Comparison of ENCODE assay signal across 1 cellular context in the genomic region with DNA sequence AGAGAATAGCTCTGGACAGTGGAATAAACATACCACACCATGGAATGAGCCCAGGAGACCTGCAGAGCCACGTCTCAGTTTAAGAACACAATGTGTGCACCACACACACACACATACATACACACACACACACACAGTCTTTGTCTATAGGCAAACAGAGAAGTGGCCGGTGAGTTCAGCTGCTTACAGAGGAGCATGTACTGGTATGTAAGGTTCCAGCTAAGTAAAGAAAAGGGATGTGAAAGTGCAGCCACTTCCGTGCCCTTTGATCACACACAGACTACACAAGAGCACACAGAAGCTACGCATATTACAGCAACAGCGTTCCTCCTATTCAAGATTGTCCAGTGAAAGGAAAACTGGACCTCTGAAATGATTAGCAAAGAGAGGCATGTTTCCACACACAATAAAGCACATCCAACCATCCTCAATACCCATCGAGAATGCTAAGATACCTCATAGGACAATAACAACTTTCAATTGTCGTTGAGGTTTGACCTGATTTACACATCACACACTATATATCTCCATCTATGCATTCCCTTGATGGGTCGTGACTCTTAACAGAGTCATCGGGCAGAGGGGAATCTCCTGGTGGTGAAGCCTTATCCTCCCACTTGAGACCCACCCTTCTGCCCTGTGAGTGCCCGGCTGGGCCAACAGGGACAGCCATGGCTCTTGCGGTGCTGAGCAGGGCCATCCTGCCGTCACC.
TF ChIP-seq lines count a peak whose summit lies in the region.

No MANE protein-coding gene starts in this region.

TF ChIP-seq in HepG2, 621 proteins besides CTCF, POLR2A, EP300 and RAD21 (continued from another document and continues in another):
- peak; percentile 87 for TF ChIP-seq TBX3 (IDR thresholded peaks at IDR 0.05; ENCODE audit: borderline replicate concordance)
- TF ChIP-seq, protein P1, sequence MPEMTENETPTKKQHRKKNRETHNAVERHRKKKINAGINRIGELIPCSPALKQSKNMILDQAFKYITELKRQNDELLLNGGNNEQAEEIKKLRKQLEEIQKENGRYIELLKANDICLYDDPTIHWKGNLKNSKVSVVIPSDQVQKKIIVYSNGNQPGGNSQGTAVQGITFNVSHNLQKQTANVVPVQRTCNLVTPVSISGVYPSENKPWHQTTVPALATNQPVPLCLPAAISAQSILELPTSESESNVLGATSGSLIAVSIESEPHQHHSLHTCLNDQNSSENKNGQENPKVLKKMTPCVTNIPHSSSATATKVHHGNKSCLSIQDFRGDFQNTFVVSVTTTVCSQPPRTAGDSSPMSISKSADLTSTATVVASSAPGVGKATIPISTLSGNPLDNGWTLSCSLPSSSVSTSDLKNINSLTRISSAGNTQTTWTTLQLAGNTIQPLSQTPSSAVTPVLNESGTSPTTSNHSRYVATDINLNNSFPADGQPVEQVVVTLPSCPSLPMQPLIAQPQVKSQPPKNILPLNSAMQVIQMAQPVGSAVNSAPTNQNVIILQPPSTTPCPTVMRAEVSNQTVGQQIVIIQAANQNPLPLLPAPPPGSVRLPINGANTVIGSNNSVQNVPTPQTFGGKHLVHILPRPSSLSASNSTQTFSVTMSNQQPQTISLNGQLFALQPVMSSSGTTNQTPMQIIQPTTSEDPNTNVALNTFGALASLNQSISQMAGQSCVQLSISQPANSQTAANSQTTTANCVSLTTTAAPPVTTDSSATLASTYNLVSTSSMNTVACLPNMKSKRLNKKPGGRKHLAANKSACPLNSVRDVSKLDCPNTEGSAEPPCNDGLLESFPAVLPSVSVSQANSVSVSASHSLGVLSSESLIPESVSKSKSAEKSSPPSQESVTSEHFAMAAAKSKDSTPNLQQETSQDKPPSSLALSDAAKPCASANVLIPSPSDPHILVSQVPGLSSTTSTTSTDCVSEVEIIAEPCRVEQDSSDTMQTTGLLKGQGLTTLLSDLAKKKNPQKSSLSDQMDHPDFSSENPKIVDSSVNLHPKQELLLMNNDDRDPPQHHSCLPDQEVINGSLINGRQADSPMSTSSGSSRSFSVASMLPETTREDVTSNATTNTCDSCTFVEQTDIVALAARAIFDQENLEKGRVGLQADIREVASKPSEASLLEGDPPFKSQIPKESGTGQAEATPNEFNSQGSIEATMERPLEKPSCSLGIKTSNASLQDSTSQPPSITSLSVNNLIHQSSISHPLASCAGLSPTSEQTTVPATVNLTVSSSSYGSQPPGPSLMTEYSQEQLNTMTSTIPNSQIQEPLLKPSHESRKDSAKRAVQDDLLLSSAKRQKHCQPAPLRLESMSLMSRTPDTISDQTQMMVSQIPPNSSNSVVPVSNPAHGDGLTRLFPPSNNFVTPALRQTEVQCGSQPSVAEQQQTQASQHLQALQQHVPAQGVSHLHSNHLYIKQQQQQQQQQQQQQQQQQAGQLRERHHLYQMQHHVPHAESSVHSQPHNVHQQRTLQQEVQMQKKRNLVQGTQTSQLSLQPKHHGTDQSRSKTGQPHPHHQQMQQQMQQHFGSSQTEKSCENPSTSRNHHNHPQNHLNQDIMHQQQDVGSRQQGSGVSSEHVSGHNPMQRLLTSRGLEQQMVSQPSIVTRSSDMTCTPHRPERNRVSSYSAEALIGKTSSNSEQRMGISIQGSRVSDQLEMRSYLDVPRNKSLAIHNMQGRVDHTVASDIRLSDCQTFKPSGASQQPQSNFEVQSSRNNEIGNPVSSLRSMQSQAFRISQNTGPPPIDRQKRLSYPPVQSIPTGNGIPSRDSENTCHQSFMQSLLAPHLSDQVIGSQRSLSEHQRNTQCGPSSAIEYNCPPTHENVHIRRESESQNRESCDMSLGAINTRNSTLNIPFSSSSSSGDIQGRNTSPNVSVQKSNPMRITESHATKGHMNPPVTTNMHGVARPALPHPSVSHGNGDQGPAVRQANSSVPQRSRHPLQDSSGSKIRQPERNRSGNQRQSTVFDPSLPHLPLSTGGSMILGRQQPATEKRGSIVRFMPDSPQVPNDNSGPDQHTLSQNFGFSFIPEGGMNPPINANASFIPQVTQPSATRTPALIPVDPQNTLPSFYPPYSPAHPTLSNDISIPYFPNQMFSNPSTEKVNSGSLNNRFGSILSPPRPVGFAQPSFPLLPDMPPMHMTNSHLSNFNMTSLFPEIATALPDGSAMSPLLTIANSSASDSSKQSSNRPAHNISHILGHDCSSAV (CRISPR knock-in tag; IDR thresholded peaks at IDR 0.05; ENCODE audit: borderline replicate concordance) = no peak
- TF ChIP-seq IRX3 (CRISPR knock-in tag; IDR thresholded peaks at IDR 0.05; ENCODE audit: borderline replicate concordance, low read depth) = no peak
- peak; percentile 51; the same call in 1 of the 2 replicates for TF ChIP-seq CREB1 (IDR thresholded peaks at IDR 0.05)
- no peak for TF ChIP-seq CREB1 (CRISPR knock-in tag; IDR thresholded peaks at IDR 0.05)
- TF ChIP-seq, protein P2, sequence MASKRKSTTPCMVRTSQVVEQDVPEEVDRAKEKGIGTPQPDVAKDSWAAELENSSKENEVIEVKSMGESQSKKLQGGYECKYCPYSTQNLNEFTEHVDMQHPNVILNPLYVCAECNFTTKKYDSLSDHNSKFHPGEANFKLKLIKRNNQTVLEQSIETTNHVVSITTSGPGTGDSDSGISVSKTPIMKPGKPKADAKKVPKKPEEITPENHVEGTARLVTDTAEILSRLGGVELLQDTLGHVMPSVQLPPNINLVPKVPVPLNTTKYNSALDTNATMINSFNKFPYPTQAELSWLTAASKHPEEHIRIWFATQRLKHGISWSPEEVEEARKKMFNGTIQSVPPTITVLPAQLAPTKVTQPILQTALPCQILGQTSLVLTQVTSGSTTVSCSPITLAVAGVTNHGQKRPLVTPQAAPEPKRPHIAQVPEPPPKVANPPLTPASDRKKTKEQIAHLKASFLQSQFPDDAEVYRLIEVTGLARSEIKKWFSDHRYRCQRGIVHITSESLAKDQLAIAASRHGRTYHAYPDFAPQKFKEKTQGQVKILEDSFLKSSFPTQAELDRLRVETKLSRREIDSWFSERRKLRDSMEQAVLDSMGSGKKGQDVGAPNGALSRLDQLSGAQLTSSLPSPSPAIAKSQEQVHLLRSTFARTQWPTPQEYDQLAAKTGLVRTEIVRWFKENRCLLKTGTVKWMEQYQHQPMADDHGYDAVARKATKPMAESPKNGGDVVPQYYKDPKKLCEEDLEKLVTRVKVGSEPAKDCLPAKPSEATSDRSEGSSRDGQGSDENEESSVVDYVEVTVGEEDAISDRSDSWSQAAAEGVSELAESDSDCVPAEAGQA (IDR thresholded peaks at IDR 0.05; ENCODE audit: low read depth) = no peak
- TF ChIP-seq, protein P2 (CRISPR knock-in tag; IDR thresholded peaks at IDR 0.05; ENCODE audit: borderline replicate concordance) = no peak
- no peak for TF ChIP-seq ELF4 (CRISPR knock-in tag; IDR thresholded peaks at IDR 0.05; ENCODE audit: borderline replicate concordance)
- TF ChIP-seq, protein P3, sequence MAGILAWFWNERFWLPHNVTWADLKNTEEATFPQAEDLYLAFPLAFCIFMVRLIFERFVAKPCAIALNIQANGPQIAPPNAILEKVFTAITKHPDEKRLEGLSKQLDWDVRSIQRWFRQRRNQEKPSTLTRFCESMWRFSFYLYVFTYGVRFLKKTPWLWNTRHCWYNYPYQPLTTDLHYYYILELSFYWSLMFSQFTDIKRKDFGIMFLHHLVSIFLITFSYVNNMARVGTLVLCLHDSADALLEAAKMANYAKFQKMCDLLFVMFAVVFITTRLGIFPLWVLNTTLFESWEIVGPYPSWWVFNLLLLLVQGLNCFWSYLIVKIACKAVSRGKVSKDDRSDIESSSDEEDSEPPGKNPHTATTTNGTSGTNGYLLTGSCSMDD (CRISPR knock-in tag; IDR thresholded peaks at IDR 0.05) = no peak
- no peak for TF ChIP-seq MED13 (CRISPR knock-in tag; IDR thresholded peaks at IDR 0.05)
- TF ChIP-seq, protein P4, sequence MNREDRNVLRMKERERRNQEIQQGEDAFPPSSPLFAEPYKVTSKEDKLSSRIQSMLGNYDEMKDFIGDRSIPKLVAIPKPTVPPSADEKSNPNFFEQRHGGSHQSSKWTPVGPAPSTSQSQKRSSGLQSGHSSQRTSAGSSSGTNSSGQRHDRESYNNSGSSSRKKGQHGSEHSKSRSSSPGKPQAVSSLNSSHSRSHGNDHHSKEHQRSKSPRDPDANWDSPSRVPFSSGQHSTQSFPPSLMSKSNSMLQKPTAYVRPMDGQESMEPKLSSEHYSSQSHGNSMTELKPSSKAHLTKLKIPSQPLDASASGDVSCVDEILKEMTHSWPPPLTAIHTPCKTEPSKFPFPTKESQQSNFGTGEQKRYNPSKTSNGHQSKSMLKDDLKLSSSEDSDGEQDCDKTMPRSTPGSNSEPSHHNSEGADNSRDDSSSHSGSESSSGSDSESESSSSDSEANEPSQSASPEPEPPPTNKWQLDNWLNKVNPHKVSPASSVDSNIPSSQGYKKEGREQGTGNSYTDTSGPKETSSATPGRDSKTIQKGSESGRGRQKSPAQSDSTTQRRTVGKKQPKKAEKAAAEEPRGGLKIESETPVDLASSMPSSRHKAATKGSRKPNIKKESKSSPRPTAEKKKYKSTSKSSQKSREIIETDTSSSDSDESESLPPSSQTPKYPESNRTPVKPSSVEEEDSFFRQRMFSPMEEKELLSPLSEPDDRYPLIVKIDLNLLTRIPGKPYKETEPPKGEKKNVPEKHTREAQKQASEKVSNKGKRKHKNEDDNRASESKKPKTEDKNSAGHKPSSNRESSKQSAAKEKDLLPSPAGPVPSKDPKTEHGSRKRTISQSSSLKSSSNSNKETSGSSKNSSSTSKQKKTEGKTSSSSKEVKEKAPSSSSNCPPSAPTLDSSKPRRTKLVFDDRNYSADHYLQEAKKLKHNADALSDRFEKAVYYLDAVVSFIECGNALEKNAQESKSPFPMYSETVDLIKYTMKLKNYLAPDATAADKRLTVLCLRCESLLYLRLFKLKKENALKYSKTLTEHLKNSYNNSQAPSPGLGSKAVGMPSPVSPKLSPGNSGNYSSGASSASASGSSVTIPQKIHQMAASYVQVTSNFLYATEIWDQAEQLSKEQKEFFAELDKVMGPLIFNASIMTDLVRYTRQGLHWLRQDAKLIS (CRISPR knock-in tag; IDR thresholded peaks at IDR 0.05) = no peak
- TF ChIP-seq NCOA2 (CRISPR knock-in tag; IDR thresholded peaks at IDR 0.05) = 0 out of 2 replicates have a peak, but pooled peaks have one; percentile 44
- peak; percentile 45 for TF ChIP-seq CEBPG (CRISPR knock-in tag; IDR thresholded peaks at IDR 0.05)
- TF ChIP-seq, protein P5, sequence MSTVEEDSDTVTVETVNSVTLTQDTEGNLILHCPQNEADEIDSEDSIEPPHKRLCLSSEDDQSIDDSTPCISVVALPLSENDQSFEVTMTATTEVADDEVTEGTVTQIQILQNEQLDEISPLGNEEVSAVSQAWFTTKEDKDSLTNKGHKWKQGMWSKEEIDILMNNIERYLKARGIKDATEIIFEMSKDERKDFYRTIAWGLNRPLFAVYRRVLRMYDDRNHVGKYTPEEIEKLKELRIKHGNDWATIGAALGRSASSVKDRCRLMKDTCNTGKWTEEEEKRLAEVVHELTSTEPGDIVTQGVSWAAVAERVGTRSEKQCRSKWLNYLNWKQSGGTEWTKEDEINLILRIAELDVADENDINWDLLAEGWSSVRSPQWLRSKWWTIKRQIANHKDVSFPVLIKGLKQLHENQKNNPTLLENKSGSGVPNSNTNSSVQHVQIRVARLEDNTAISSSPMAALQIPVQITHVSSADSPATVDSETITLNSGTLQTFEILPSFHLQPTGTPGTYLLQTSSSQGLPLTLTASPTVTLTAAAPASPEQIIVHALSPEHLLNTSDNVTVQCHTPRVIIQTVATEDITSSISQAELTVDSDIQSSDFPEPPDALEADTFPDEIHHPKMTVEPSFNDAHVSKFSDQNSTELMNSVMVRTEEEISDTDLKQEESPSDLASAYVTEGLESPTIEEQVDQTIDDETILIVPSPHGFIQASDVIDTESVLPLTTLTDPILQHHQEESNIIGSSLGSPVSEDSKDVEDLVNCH (CRISPR knock-in tag; IDR thresholded peaks at IDR 0.05) = no peak
- TF ChIP-seq DPF2 (CRISPR knock-in tag; IDR thresholded peaks at IDR 0.05; ENCODE audit: borderline replicate concordance, low read depth) = peak; percentile 44; the same call in 1 of the 2 replicates
- peak; percentile 90; the same call in 1 of the 2 replicates for TF ChIP-seq ZNF292 (CRISPR knock-in tag; IDR thresholded peaks at IDR 0.05; ENCODE audit: borderline replicate concordance, low read depth)
- TF ChIP-seq ARNTL (CRISPR knock-in tag; IDR thresholded peaks at IDR 0.05) = no peak
- no peak for TF ChIP-seq ZNF431 (CRISPR knock-in tag; IDR thresholded peaks at IDR 0.05; ENCODE audit: borderline replicate concordance, low read depth)
- TF ChIP-seq, protein P6, sequence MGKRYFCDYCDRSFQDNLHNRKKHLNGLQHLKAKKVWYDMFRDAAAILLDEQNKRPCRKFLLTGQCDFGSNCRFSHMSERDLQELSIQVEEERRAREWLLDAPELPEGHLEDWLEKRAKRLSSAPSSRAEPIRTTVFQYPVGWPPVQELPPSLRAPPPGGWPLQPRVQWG (CRISPR knock-in tag; IDR thresholded peaks at IDR 0.05; ENCODE audit: borderline replicate concordance, low read depth) = no peak
- no peak for TF ChIP-seq HOXA5 (CRISPR knock-in tag; IDR thresholded peaks at IDR 0.05)
- TF ChIP-seq FOXA3 (CRISPR knock-in tag; IDR thresholded peaks at IDR 0.05) = peak; percentile 85
- TF ChIP-seq ZNF841 (CRISPR knock-in tag; IDR thresholded peaks at IDR 0.05; ENCODE audit: borderline replicate concordance) = no peak
- TF ChIP-seq MAFK (conservative IDR thresholded peaks at IDR 0.05 in 1 of 2, IDR thresholded peaks at IDR 0.05 in 1 of 2; ENCODE audit: low read length in 2 of 2) = no peak
- TF ChIP-seq ZNF761 (CRISPR knock-in tag; conservative IDR thresholded peaks at IDR 0.05) = no peak
- TF ChIP-seq ARNT2 (CRISPR knock-in tag; IDR thresholded peaks at IDR 0.05; ENCODE audit: low read depth) = 0 out of 2 replicates have a peak, but pooled peaks have one; percentile 36
- no peak for TF ChIP-seq RFX5 (IDR thresholded peaks at IDR 0.05; ENCODE audit: low read depth, low read length)
- TF ChIP-seq TARDBP (CRISPR knock-in tag; IDR thresholded peaks at IDR 0.05) = peak; percentile 77; the same call in 1 of the 2 replicates
